ENCODE assay signal across 13 cellular contexts in genomic region chr10:117007080-117007479, GRCh38. TPM values are rescaled to one million over a fixed set of nuclear protein-coding genes. Genes with fewer than 3 reads are reported as not detected.
DNase-seq lines count a peak whose midpoint lies in the region; ATAC-seq, FAIRE-seq and TF ChIP-seq lines count a peak whose summit lies in the region.
"Had no signal": no experiment of that assay in that cellular context is flagged by ENCODE, and none has a peak within 500 bp of the region (broad histone marks: within the 10 kb centered on the region; RNA-seq: fewer than 3 reads in every experiment).

No MANE protein-coding gene starts in this region.

- no peaks in the 10 kb centered on the region for H3K9me3 ChIP-seq in osteoblast (ENCODE audit: low read depth, low read length)
- no peaks in the 10 kb centered on the region for H3K9me3 ChIP-seq in pancreas
- H3K9me3 ChIP-seq: SJCRH30 had no signal

- no peak overlapping the region for H2AFZ ChIP-seq in osteoblast (ENCODE audit: low read length)

- no peak overlapping the region for H3K27ac ChIP-seq in osteoblast (ENCODE audit: low read depth, low read length)
- no peak overlapping the region for H3K27ac ChIP-seq in pancreas
- H3K27ac ChIP-seq: SJCRH30 had no signal

- intact Hi-C loops in pancreas (cut with DNase I) = no loop called here

- DNase-seq in Daoy (ENCODE audit: low read depth) (peak; percentile 51), LoVo (ENCODE audit: low spot score) (peak; percentile 54), cardiac fibroblast (ENCODE audit: low read depth in 2 of 2) (peak; percentile 73 to 79), osteoblast (ENCODE audit: insufficient read length, low spot score, missing footprints) (peak; percentile 91), pancreas (no peak)
- DNase-seq: activated CD4-positive, alpha-beta T cell treated with anti-CD3 and anti-CD28 coated beads for 48 hours; activated naive CD4-positive, alpha-beta T cell treated with anti-CD3 and anti-CD28 coated beads, Interleukin-2, amount 50 U/mL, for 16 hours; effector memory CD8-positive, alpha-beta T cell; NCI-H2081 treated with DMSO at 0.1 percent for 48 hours; SJCRH30 had no signal

- H3K27me3 ChIP-seq in osteoblast (ENCODE audit: insufficient read depth, low read length) (peaks cover 5% of the 10 kb centered on the region), pancreas (no peaks in the 10 kb centered on the region)
- H3K27me3 ChIP-seq: SJCRH30 had no signal

- no peak overlapping the region for H3K4me3 ChIP-seq in cardiac fibroblast (replicated peaks in 1 of 2; ENCODE audit: low read depth in 2 of 2, low read length in 2 of 2)
- no peak overlapping the region for H3K4me3 ChIP-seq in osteoblast (ENCODE audit: insufficient read depth, low read length)
- H3K4me3 ChIP-seq in pancreas = no peak overlapping the region
- H3K4me3 ChIP-seq: SJCRH30 had no signal

- H3K4me1 ChIP-seq in osteoblast (ENCODE audit: insufficient read depth, low read length) (no peaks in the 10 kb centered on the region), pancreas (peaks cover 18 to 20% (median 18%) of the 10 kb centered on the region in 3 donors)
- H3K4me1 ChIP-seq: SJCRH30 had no signal

- no peaks in the 10 kb centered on the region for H4K20me1 ChIP-seq in osteoblast (ENCODE audit: insufficient read depth, low read length)

- H3K4me2 ChIP-seq in osteoblast (ENCODE audit: insufficient read depth, low read length) = no peak overlapping the region

- no peak for ATAC-seq in pancreas
- ATAC-seq in HG02938 (IDR thresholded peaks at IDR 0.05; ENCODE audit: unreplicated experiment) = no peak
- no peak for ATAC-seq in GM21737 (IDR thresholded peaks at IDR 0.05; ENCODE audit: unreplicated experiment)
- ATAC-seq: effector memory CD8-positive, alpha-beta T cell had no signal

- no peaks in the 10 kb centered on the region for H3K79me2 ChIP-seq in osteoblast (ENCODE audit: insufficient read depth, low read length)

- no peak for FAIRE-seq in pancreas (lab: Jason Lieb, UNC)
- FAIRE-seq: G401.6 had no signal

- 90 to 93% methylated on average over 3 of the region's 3 CpGs for WGBS in pancreas, 2 donors

- TF ChIP-seq CTCF in cardiac fibroblast (IDR thresholded peaks at IDR 0.05; ENCODE audit: low read depth, low read length) (no peak), osteoblast (IDR thresholded peaks at IDR 0.05; ENCODE audit: extremely low read depth, low read depth, low read length) (no peak), pancreas (IDR thresholded peaks at IDR 0.05) (no peak)

- no peaks in the 10 kb centered on the region for H3K36me3 ChIP-seq in osteoblast (ENCODE audit: insufficient read depth, low read length)
- H3K36me3 ChIP-seq in pancreas = no peaks in the 10 kb centered on the region
- H3K36me3 ChIP-seq: SJCRH30 had no signal

RNA-seq across cellular contexts. Expression of gene SHTN1, which starts 2.1 kb away (rescaled TPM):
- 4.0 and 4.6 TPM in 2 replicates for total RNA-seq in Daoy (2014; rRNA removed; shearing (Covaris generic))
- 2.2 and 2.4 TPM in 2 replicates for total RNA-seq in osteoblast
- 10 to 100 TPM; 17.3 to 31.6 (median 24.3) TPM for total RNA-seq in pancreas
- polyA plus RNA-seq in pancreas = 10 to 100 TPM; 12.7 to 17.3 TPM

Comparison
In these comparisons a context has a peak if more than half of its experiments do, and no peak if none do; other contexts are left out.
1. DNase-seq: peak in Daoy (single experiment), LoVo (single experiment), cardiac fibroblast (2 of 2) and osteoblast (single experiment); none in pancreas (0 of 6).